ENCODE assay signal across 26 cellular contexts in genomic region chr3:10019326-10019725, GRCh38.
"Had no signal": no experiment of that assay in that cellular context is flagged by ENCODE, and none has a peak within 500 bp of the region (broad histone marks: within the 10 kb centered on the region; RNA-seq: fewer than 3 reads in every experiment).

No MANE protein-coding gene starts in this region.

- H3K27ac ChIP-seq: colonic mucosa, epithelial cell of prostate, esophagus squamous epithelium, gastrocnemius medialis, heart right ventricle, left lung, lower lobe of right lung had no signal

- FAIRE-seq: endometrium, islet of Langerhans, keratinocyte had no signal

- DNase-seq: colonic mucosa; cortex of kidney; effector CD8-positive, alpha-beta T cell; effector memory CD8-positive, alpha-beta T cell; endodermal cell; erythroblast; esophagus squamous epithelium; foreskin fibroblast; foreskin melanocyte; gastrocnemius medialis; glutamatergic neuron; heart right ventricle; hippocampal formation; left cardiac atrium; left lung; left ventricle myocardium superior; lower lobe of right lung; mesenchymal stem cell; mucosa of descending colon had no signal

- H3K4me1 Mint-ChIP-seq: endodermal cell had no signal

- H3K9me3 ChIP-seq: colonic mucosa, esophagus squamous epithelium, gastrocnemius medialis, heart right ventricle, left lung, lower lobe of right lung, mucosa of descending colon had no signal

- H3K4me3 ChIP-seq: colonic mucosa, esophagus squamous epithelium, gastrocnemius medialis, heart right ventricle, left lung, lower lobe of right lung, mucosa of descending colon had no signal

- H3K9me3 Mint-ChIP-seq: dendritic cell treated with granulocyte-macrophage colony-stimulating factor and Interleukin-4, amounts not matched to agents 40 ng/mL and 50 ng/mL, for 4 days; effector memory CD8-positive, alpha-beta T cell; endodermal cell; mesothelial cell of epicardium had no signal

- H3K27me3 ChIP-seq: colonic mucosa, esophagus squamous epithelium, gastrocnemius medialis, heart right ventricle, left lung had no signal

- H3K27ac Mint-ChIP-seq: dendritic cell treated with granulocyte-macrophage colony-stimulating factor and Interleukin-4, amounts not matched to agents 40 ng/mL and 50 ng/mL, for 4 days; effector memory CD8-positive, alpha-beta T cell; endodermal cell; mesothelial cell of epicardium had no signal

- ATAC-seq: effector memory CD8-positive, alpha-beta T cell; esophagus mucosa; gastrocnemius medialis; heart right ventricle; left cardiac atrium; left lung; left ventricle myocardium superior; lower lobe of right lung; mucosa of descending colon had no signal

- H3K4me3 Mint-ChIP-seq: dendritic cell treated with granulocyte-macrophage colony-stimulating factor and Interleukin-4, amounts not matched to agents 40 ng/mL and 50 ng/mL, for 4 days; effector memory CD8-positive, alpha-beta T cell; endodermal cell; mesothelial cell of epicardium had no signal

- H3K4me1 ChIP-seq: colonic mucosa had no signal

- H3K27me3 Mint-ChIP-seq: dendritic cell treated with granulocyte-macrophage colony-stimulating factor and Interleukin-4, amounts not matched to agents 40 ng/mL and 50 ng/mL, for 4 days; effector memory CD8-positive, alpha-beta T cell had no signal
